ENCODE assay signal across 10 cellular contexts in the genomic region with DNA sequence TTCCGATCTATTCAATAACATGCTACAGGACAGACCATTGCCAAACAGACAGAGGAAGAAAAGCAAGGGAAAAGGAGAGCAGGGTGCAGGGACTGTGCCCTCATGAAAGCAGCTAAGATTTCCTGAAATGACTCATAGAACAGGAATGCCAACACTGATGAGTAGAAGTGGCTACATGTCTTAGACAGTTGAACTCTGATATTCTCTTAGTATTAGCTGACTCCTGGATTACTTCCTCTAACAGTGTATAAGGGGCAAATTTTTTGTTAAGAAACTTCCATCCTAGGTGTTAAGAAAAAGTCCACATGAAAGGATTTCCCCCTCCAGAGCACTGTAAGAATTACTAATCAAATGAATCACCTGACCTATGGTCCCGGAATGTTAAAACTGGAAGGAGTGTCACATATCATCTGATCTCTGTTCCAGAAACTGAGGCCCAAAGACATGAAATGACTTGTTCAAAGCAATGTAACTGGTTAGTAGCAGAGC.
A peak's percentile ranks its signal among the peaks of the same experiment; 100 is the strongest.
DNase-seq lines count a peak whose midpoint lies in the region; ATAC-seq and TF ChIP-seq lines count a peak whose summit lies in the region.
"Had no signal": no experiment of that assay in that cellular context is flagged by ENCODE, and none has a peak within 500 bp of the region (broad histone marks: within the 10 kb centered on the region; RNA-seq: fewer than 3 reads in every experiment).

No MANE protein-coding gene starts in this region.

- H2BK20ac ChIP-seq in H9 (ENCODE audit: low read depth, low read length, poor library complexity, severe bottlenecking), result no peak overlapping the region

- H4K20me1 ChIP-seq in GM23248 (ENCODE audit: insufficient read depth) (no peaks in the 10 kb centered on the region), H9 (ENCODE audit: control insufficient read depth, insufficient read depth, insufficient read length) (no peaks in the 10 kb centered on the region)

- H4K8ac ChIP-seq in trophoblast cell (ENCODE audit: low read depth, low read length) (no peak overlapping the region), H9 (replicated peaks; ENCODE audit: insufficient read length, low read depth, low read length) (no peak overlapping the region)

- in situ Hi-C loops in GM23248 (cut with MboI), result loop anchor here (25.0 kb wide), 3 partner anchors 260 to 785 kb away; a partner anchor contains a TSS

- no peaks in the 10 kb centered on the region for H3K4me1 Mint-ChIP-seq in H9
- H3K4me1 Mint-ChIP-seq: activated CD4-positive, alpha-beta T cell treated with anti-CD3 and anti-CD28 coated beads, Interleukin-2, amount 10 ng/mL, durations not matched to agents 24 days and 14 days had no signal

- H2BK12ac ChIP-seq in trophoblast cell (ENCODE audit: low read length), result no peak overlapping the region
- H2BK12ac ChIP-seq in H9 (ENCODE audit: insufficient read length, low read depth, low read length), result no peak overlapping the region

- H3K79me1 ChIP-seq in trophoblast cell (ENCODE audit: low read length), result peaks cover 3% of the 10 kb centered on the region
- H3K79me1 ChIP-seq in H9 (ENCODE audit: insufficient read depth, low read depth, low read length, poor library complexity, severe bottlenecking), result no peaks in the 10 kb centered on the region

- no peak overlapping the region for H3K27ac Mint-ChIP-seq in H9
- H3K27ac Mint-ChIP-seq: activated CD4-positive, alpha-beta T cell treated with anti-CD3 and anti-CD28 coated beads, Interleukin-2, amount 10 ng/mL, durations not matched to agents 24 days and 14 days; activated naive CD8-positive, alpha-beta T cell had no signal

- H2BK5ac ChIP-seq in trophoblast cell (ENCODE audit: low read depth, low read length, poor library complexity), result no peak overlapping the region
- H2BK5ac ChIP-seq in H9 (ENCODE audit: insufficient read length, low read length), result no peak overlapping the region

- no peak overlapping the region for H4K12ac ChIP-seq in trophoblast cell (ENCODE audit: low read depth, low read length)

- WGBS in GM23248 (ENCODE audit: low coverage in 1 of 2, low lambda C conversion rate in 2 of 2, missing lambda C conversion rate in 2 of 2), 2 experiments, result 50 to 61% methylated on average over 2 of the region's 2 CpGs
- no CpG with 5 or more reads among the region's 2 CpGs for WGBS in trophoblast cell (ENCODE audit: extremely low coverage, insufficient coverage, insufficient read length)
- no CpG with 5 or more reads among the region's 2 CpGs for WGBS in H9 (ENCODE audit: extremely low coverage, insufficient read length, low lambda C conversion rate)

- no peak overlapping the region for H3K4me3 Mint-ChIP-seq in H9
- H3K4me3 Mint-ChIP-seq: activated CD4-positive, alpha-beta T cell treated with anti-CD3 and anti-CD28 coated beads, Interleukin-2, amount 10 ng/mL, durations not matched to agents 24 days and 14 days; activated naive CD8-positive, alpha-beta T cell had no signal

- no peak overlapping the region for H3K9ac ChIP-seq in GM23248
- no peak overlapping the region for H3K9ac ChIP-seq in trophoblast cell (ENCODE audit: low read length)
- H3K9ac ChIP-seq in H9 (ENCODE audit: extremely low read depth, insufficient read length, low read length), result no peak overlapping the region

- H3K4ac ChIP-seq in trophoblast cell (ENCODE audit: low read depth, low read length), result no peak overlapping the region
- no peak overlapping the region for H3K4ac ChIP-seq in H9 (ENCODE audit: low read depth, low read length)

- no peak overlapping the region for H3K23ac ChIP-seq in trophoblast cell (ENCODE audit: low read length)
- H3K23ac ChIP-seq in H9 (ENCODE audit: insufficient read length, low read depth, low read length), result no peak overlapping the region

- H3K36me3 Mint-ChIP-seq in H9 (ENCODE audit: insufficient read depth in 1 of 3, low read depth in 3 of 3), result no peaks in the 10 kb centered on the region
- H3K36me3 Mint-ChIP-seq: activated naive CD8-positive, alpha-beta T cell had no signal

- peak; percentile 77 for DNase-seq in GM23248
- DNase-seq in SW 1271 (lab: John Stamatoyannopoulos, UW), result peak; percentile 9 to 69
- peak; percentile 76 for DNase-seq in fibroblast of the aortic adventitia (ENCODE audit: low read depth)
- DNase-seq in trophoblast cell, result peak; percentile 43 to 88
- DNase-seq in H9, result no peak
- DNase-seq: activated CD4-positive, alpha-beta T cell treated with anti-CD3 and anti-CD28 coated beads, Interleukin-2, amount 10 ng/mL, durations not matched to agents 24 days and 14 days had no signal

- no peak overlapping the region for H3K18ac ChIP-seq in trophoblast cell (ENCODE audit: low read length)
- no peak overlapping the region for H3K18ac ChIP-seq in H9 (ENCODE audit: insufficient read length, low read depth, low read length)

- no peaks in the 10 kb centered on the region for H3K27me3 Mint-ChIP-seq in H9 (ENCODE audit: low read depth)
- H3K27me3 Mint-ChIP-seq: activated CD4-positive, alpha-beta T cell treated with anti-CD3 and anti-CD28 coated beads, Interleukin-2, amount 10 ng/mL, durations not matched to agents 24 days and 14 days; activated naive CD8-positive, alpha-beta T cell had no signal

- no peak overlapping the region for H3K56ac ChIP-seq in H9 (ENCODE audit: insufficient read length, low read depth, low read length)

- H3F3A ChIP-seq in GM23248 (ENCODE audit: insufficient read depth), result peaks cover 34% of the 10 kb centered on the region

- no peaks in the 10 kb centered on the region for H3K36me3 ChIP-seq in GM23248 (ENCODE audit: low read depth)
- H3K36me3 ChIP-seq in trophoblast cell (ENCODE audit: control insufficient read depth in 1 of 2, insufficient read depth in 2 of 2, low read length in 2 of 2), result no peaks in the 10 kb centered on the region

- H2AFZ ChIP-seq in GM23248, result peak overlapping the region; percentile 33; the same call in 1 of the 2 replicates
- no peak overlapping the region for H2AFZ ChIP-seq in trophoblast cell (ENCODE audit: insufficient read depth, low read length, poor library complexity)
- H2AFZ ChIP-seq in H9 (ENCODE audit: low read length), result no peak overlapping the region

- H3K9me2 ChIP-seq in GM23248 (ENCODE audit: insufficient read depth), result no peaks in the 10 kb centered on the region

- H3K27ac ChIP-seq in GM23248, result peak overlapping the region; percentile 28
- H3K27ac ChIP-seq in trophoblast cell (ENCODE audit: low read depth, low read length), result peak overlapping the region; percentile 46
- no peak overlapping the region for H3K27ac ChIP-seq in H9 (ENCODE audit: insufficient read length, low read depth, low read length)

- no peak overlapping the region for H2BK15ac ChIP-seq in H9 (ENCODE audit: low read depth, low read length)

- H3K4me1 ChIP-seq in GM23248 (ENCODE audit: insufficient read depth) (peaks cover 31% of the 10 kb centered on the region), trophoblast cell (ENCODE audit: control insufficient read depth in 1 of 2, insufficient read depth in 2 of 2, low read length in 2 of 2) (peaks cover 5 to 6% of the 10 kb centered on the region in 2 experiments), H9 (ENCODE audit: insufficient read depth, low read length) (no peaks in the 10 kb centered on the region; the same call in 1 of the 2 replicates)

- H3K79me2 ChIP-seq in GM23248 (ENCODE audit: insufficient read depth) (no peaks in the 10 kb centered on the region), trophoblast cell (ENCODE audit: control insufficient read depth, insufficient read depth, low read length, poor library complexity) (no peaks in the 10 kb centered on the region), H9 (ENCODE audit: insufficient read depth, low read length) (no peaks in the 10 kb centered on the region)

- no peaks in the 10 kb centered on the region for H3K9me3 Mint-ChIP-seq in H9
- H3K9me3 Mint-ChIP-seq: activated CD4-positive, alpha-beta T cell treated with anti-CD3 and anti-CD28 coated beads, Interleukin-2, amount 10 ng/mL, durations not matched to agents 24 days and 14 days had no signal

- no peaks in the 10 kb centered on the region for H3K9me3 ChIP-seq in GM23248 (ENCODE audit: low read depth)
- H3K9me3 ChIP-seq in trophoblast cell (ENCODE audit: insufficient read depth, low read depth, low read length), result no peaks in the 10 kb centered on the region
- H3K9me3 ChIP-seq in H9 (ENCODE audit: control insufficient read depth, low read depth, low read length), result no peaks in the 10 kb centered on the region

- H4K91ac ChIP-seq in trophoblast cell (ENCODE audit: low read depth, low read length) (no peak overlapping the region), H9 (ENCODE audit: insufficient read length, low read depth, low read length) (no peak overlapping the region)

- H3K14ac ChIP-seq in trophoblast cell (ENCODE audit: low read length) (no peak overlapping the region), H9 (ENCODE audit: insufficient read depth, low read length) (no peak overlapping the region)

- H3K27me3 ChIP-seq in GM23248 (replicated peaks; ENCODE audit: insufficient read depth), result no peaks in the 10 kb centered on the region
- H3K27me3 ChIP-seq in trophoblast cell (ENCODE audit: insufficient read depth, low read length), result no peaks in the 10 kb centered on the region
- H3K27me3 ChIP-seq in H9 (ENCODE audit: insufficient read depth, low read length), result no peaks in the 10 kb centered on the region

- H3K4me2 ChIP-seq in GM23248 (ENCODE audit: unreplicated experiment), result peak overlapping the region; percentile 27
- no peak overlapping the region for H3K4me2 ChIP-seq in trophoblast cell (ENCODE audit: low read length)
- H3K4me2 ChIP-seq in H9 (ENCODE audit: insufficient read depth, insufficient read length, low read length), result no peak overlapping the region

- no peaks in the 10 kb centered on the region for H3K23me2 ChIP-seq in H9 (ENCODE audit: insufficient read length, low read depth, low read length, poor library complexity, severe bottlenecking)

- H2BK120ac ChIP-seq in trophoblast cell (ENCODE audit: insufficient read depth, low read length, poor library complexity) (peak overlapping the region; percentile 44), H9 (ENCODE audit: low read depth, low read length, poor library complexity, severe bottlenecking) (no peak overlapping the region)

- H3T11ph ChIP-seq in H9 (ENCODE audit: low read length), result no peak overlapping the region

- H2AK5ac ChIP-seq in trophoblast cell (ENCODE audit: low read length) (no peak overlapping the region), H9 (ENCODE audit: insufficient read length, low read length) (no peak overlapping the region)

- ATAC-seq in GM19035 (IDR thresholded peaks at IDR 0.05; ENCODE audit: unreplicated experiment), result no peak
- ATAC-seq in GM19463 (IDR thresholded peaks at IDR 0.05; ENCODE audit: unreplicated experiment), result no peak
- ATAC-seq in GM21786 (IDR thresholded peaks at IDR 0.05; ENCODE audit: unreplicated experiment), result no peak

- H4K5ac ChIP-seq in H9 (ENCODE audit: insufficient read length, low read depth, low read length), result no peak overlapping the region

- H3K4me3 ChIP-seq in GM23248 (no peak overlapping the region), fibroblast of the aortic adventitia (ENCODE audit: low read depth, low read length) (no peak overlapping the region), trophoblast cell (ENCODE audit: low read depth, low read length) (no peak overlapping the region)

- TF ChIP-seq CTCF in fibroblast of the aortic adventitia (IDR thresholded peaks at IDR 0.05; ENCODE audit: insufficient read depth, low read length) (no peak), H9 (conservative IDR thresholded peaks at IDR 0.05) (no peak)
